In genomic region chr1:22673486-22674409, GRCh38 we compare ENCODE assay signal across 8 cellular contexts. TPM values are rescaled to one million over a fixed set of nuclear protein-coding genes. Genes with fewer than 3 reads are reported as not detected.
A peak's percentile ranks its signal among the peaks of the same experiment; 100 is the strongest.
DNase-seq lines count a peak whose midpoint lies in the region; ATAC-seq, FAIRE-seq and TF ChIP-seq lines count a peak whose summit lies in the region.

No MANE protein-coding gene starts in this region.

- H3K27ac ChIP-seq in brain microvascular endothelial cell (no peak overlapping the region), vagina (no peak overlapping the region)

- no peaks in the 10 kb centered on the region for H3K4me1 ChIP-seq in vagina

- intact Hi-C loops in CD14-positive monocyte (cut with micrococcal nuclease), result loop anchor here (1.0 to 2.0 kb wide), 2 partner anchors 255 to 257 kb away; no protein-coding TSS in a partner anchor
- intact Hi-C loops in left colon (cut with DNase I, micrococcal nuclease), result no loop called here
- intact Hi-C loops in vagina (cut with DNase I), result no loop called here

- no peaks in the 10 kb centered on the region for H3K4me1 Mint-ChIP-seq in CD14-positive monocyte
- no peaks in the 10 kb centered on the region for H3K4me1 Mint-ChIP-seq in stimulated activated memory B cell treated with anti-CD40 and anti-IgM and Interleukin-4, amounts not matched to agents 10 μg/mL and 1 μg/mL and 100 μg/mL, for 72 hours

- ATAC-seq in left colon (peak; percentile 70), HG03354 (IDR thresholded peaks at IDR 0.05; ENCODE audit: poor library complexity, severe bottlenecking, unreplicated experiment) (no peak)
- peak; percentile 6 for ATAC-seq in stimulated activated memory B cell treated with anti-CD40 and anti-IgM and Interleukin-4, amounts not matched to agents 10 μg/mL and 1 μg/mL and 100 μg/mL, for 72 hours

- peak; percentile 60 for FAIRE-seq in GM12892 (lab: Jason Lieb, UNC)

- H3K27ac Mint-ChIP-seq in CD14-positive monocyte, result no peak overlapping the region
- no peak overlapping the region for H3K27ac Mint-ChIP-seq in stimulated activated memory B cell treated with anti-CD40 and anti-IgM and Interleukin-4, amounts not matched to agents 10 μg/mL and 1 μg/mL and 100 μg/mL, for 72 hours

- no peaks in the 10 kb centered on the region for H3K9me3 ChIP-seq in vagina

- peaks cover 35% of the 10 kb centered on the region for H3K27me3 ChIP-seq in brain microvascular endothelial cell (replicated peaks)
- peaks cover 3% of the 10 kb centered on the region for H3K27me3 ChIP-seq in vagina

- DNase-seq in CD14-positive monocyte (ENCODE audit: low spot score), result no peak
- DNase-seq in GM12892 (ENCODE audit: insufficient read length), result no peak
- DNase-seq in NCI-H345 (lab: John Stamatoyannopoulos, UW), result peak; percentile 30
- DNase-seq in brain microvascular endothelial cell, result peak; percentile 67
- DNase-seq in left colon, result peak in 1 of 2 donors; percentile 89
- no peak for DNase-seq in vagina (ENCODE audit: extremely low spot score in 2 of 2)

- H3K4me3 ChIP-seq in brain microvascular endothelial cell (ENCODE audit: low read depth, low read length) (no peak overlapping the region), vagina (no peak overlapping the region)

- in situ Hi-C loops in brain microvascular endothelial cell (cut with HindIII; ENCODE audit: low pct_ligation_motif_present, low sequenced_read_pairs), result no loop called here

- H3K27me3 Mint-ChIP-seq in CD14-positive monocyte (ENCODE audit: low read depth in 3 of 3), result peaks cover 6 to 16% (median 10%) of the 10 kb centered on the region in 3 donors
- peaks cover 45% of the 10 kb centered on the region for H3K27me3 Mint-ChIP-seq in stimulated activated memory B cell treated with anti-CD40 and anti-IgM and Interleukin-4, amounts not matched to agents 10 μg/mL and 1 μg/mL and 100 μg/mL, for 72 hours

- H3K36me3 Mint-ChIP-seq in CD14-positive monocyte, result no peaks in the 10 kb centered on the region
- no peaks in the 10 kb centered on the region for H3K36me3 Mint-ChIP-seq in stimulated activated memory B cell treated with anti-CD40 and anti-IgM and Interleukin-4, amounts not matched to agents 10 μg/mL and 1 μg/mL and 100 μg/mL, for 72 hours

- TF ChIP-seq CTCF in CD14-positive monocyte (IDR thresholded peaks at IDR 0.05) (peak; percentile 78), brain microvascular endothelial cell (IDR thresholded peaks at IDR 0.05; ENCODE audit: low read depth, low read length, missing control alignments) (peak; percentile 91), vagina (IDR thresholded peaks at IDR 0.05) (peak in 1 of 3 experiments; percentile 14)

- TF ChIP-seq POLR2A in GM12892 (IDR thresholded peaks at IDR 0.05; ENCODE audit: low read depth, low read length) (no peak), vagina (IDR thresholded peaks at IDR 0.05) (no peak)

- H3K36me3 ChIP-seq in brain microvascular endothelial cell (replicated peaks), result no peaks in the 10 kb centered on the region
- H3K36me3 ChIP-seq in vagina, result no peaks in the 10 kb centered on the region

- H3K4me3 Mint-ChIP-seq in CD14-positive monocyte, result no peak overlapping the region
- H3K4me3 Mint-ChIP-seq in stimulated activated memory B cell treated with anti-CD40 and anti-IgM and Interleukin-4, amounts not matched to agents 10 μg/mL and 1 μg/mL and 100 μg/mL, for 72 hours, result no peak overlapping the region

- peaks cover 0 to 4% (median 0%) of the 10 kb centered on the region in 7 donors for H3K9me3 Mint-ChIP-seq in CD14-positive monocyte
- H3K9me3 Mint-ChIP-seq in stimulated activated memory B cell treated with anti-CD40 and anti-IgM and Interleukin-4, amounts not matched to agents 10 μg/mL and 1 μg/mL and 100 μg/mL, for 72 hours, result no peaks in the 10 kb centered on the region

RNA-seq across cellular contexts. Expression of gene C1QB, which starts 20.7 kb away (rescaled TPM):
- polyA plus RNA-seq in CD14-positive monocyte, result 1 to 10 TPM; 3.9 to 6.4 TPM
- not detected for polyA plus RNA-seq in GM12892 (2012; ENCODE audit: missing spikeins)
- total RNA-seq in left colon (100 to 1,000 TPM in 1 of 2 donors, 10 to 100 TPM in 1; 32.5 to 150 TPM), vagina (287 TPM)

RNA-seq across cellular contexts. Expression of gene C1QC, which starts 30.3 kb away (rescaled TPM):
- polyA plus RNA-seq in CD14-positive monocyte, result under 1 TPM; 0.74 to 0.85 TPM
- polyA plus RNA-seq in GM12892 (2012; ENCODE audit: missing spikeins), result not detected
- total RNA-seq in left colon, result 100 to 1,000 TPM in 1 of 2 donors, 10 to 100 TPM in 1; 32.3 to 147 TPM
- total RNA-seq in vagina, result 128 TPM

RNA-seq across cellular contexts. Expression of gene EPHB2, which starts 36.9 kb away (rescaled TPM):
- polyA plus RNA-seq in CD14-positive monocyte, result 1 to 10 TPM; 2.9 to 3.4 TPM
- not detected for polyA plus RNA-seq in GM12892 (2012; ENCODE audit: missing spikeins)
- 10 to 100 TPM; 43.3 to 72.8 TPM for total RNA-seq in left colon
- total RNA-seq in vagina, result 3.9 TPM

RNA-seq across cellular contexts. Expression of gene C1QA, which starts 37.3 kb away (rescaled TPM):
- polyA plus RNA-seq in CD14-positive monocyte, result 10 to 100 TPM; 16.3 to 19.6 TPM
- polyA plus RNA-seq in GM12892 (2012; ENCODE audit: missing spikeins), result not detected
- total RNA-seq in left colon, result 100 to 1,000 TPM in 1 of 2 donors, 10 to 100 TPM in 1; 22.8 to 129 TPM
- total RNA-seq in vagina, result 95.8 TPM

Comparison
In these comparisons a context has a peak if more than half of its experiments do, and no peak if none do; other contexts are left out.
1. DNase-seq: peak in NCI-H345 (single experiment) and brain microvascular endothelial cell (single experiment); none in CD14-positive monocyte (single experiment), GM12892 (single experiment) and vagina (0 of 2).
2. intact Hi-C loops: an anchor here in CD14-positive monocyte (1.0 to 2.0 kb wide); none called in left colon and vagina.